Comparison of ENCODE assay signal across 10 cellular contexts in genomic region chr15:23866832-23867231, GRCh38.
DNase-seq lines count a peak whose midpoint lies in the region; ATAC-seq, FAIRE-seq and TF ChIP-seq lines count a peak whose summit lies in the region.
"Had no signal": no experiment of that assay in that cellular context is flagged by ENCODE, and none has a peak within 500 bp of the region (broad histone marks: within the 10 kb centered on the region; RNA-seq: fewer than 3 reads in every experiment).

No MANE protein-coding gene starts in this region.

- no peak overlapping the region for H3K4me3 Mint-ChIP-seq in GM23338
- H3K4me3 Mint-ChIP-seq in immature natural killer cell, result no peak overlapping the region

- BruUV-seq in OCI-LY7 (replicated peaks; lab: Mats Ljungman, UMichigan), result no TSS peak

- H3F3A ChIP-seq in GM23338 (replicated peaks; ENCODE audit: low read depth), result no peaks in the 10 kb centered on the region

- no peaks in the 10 kb centered on the region for H3K36me3 ChIP-seq in GM23338 (ENCODE audit: insufficient read depth)
- no peaks in the 10 kb centered on the region for H3K36me3 ChIP-seq in OCI-LY7 (ENCODE audit: insufficient read depth, low read length)

- H2AFZ ChIP-seq in GM23338, result no peak overlapping the region
- no peak overlapping the region for H2AFZ ChIP-seq in OCI-LY7 (ENCODE audit: low read length)

- H3K9me2 ChIP-seq in GM23338 (ENCODE audit: insufficient read depth) (no peaks in the 10 kb centered on the region), OCI-LY7 (ENCODE audit: insufficient read depth, low read length) (no peaks in the 10 kb centered on the region)

- H3K9me3 Mint-ChIP-seq in GM23338 (peaks cover 57% of the 10 kb centered on the region), immature natural killer cell (peaks cover 2 to 11% (median 8%) of the 10 kb centered on the region in 6 donors)

- H4K20me1 ChIP-seq in GM23338 (replicated peaks; ENCODE audit: insufficient read depth) (no peaks in the 10 kb centered on the region), OCI-LY7 (ENCODE audit: insufficient read depth, low read length) (no peaks in the 10 kb centered on the region)

- H3K79me2 ChIP-seq in GM23338 (replicated peaks; ENCODE audit: insufficient read depth) (no peaks in the 10 kb centered on the region), OCI-LY7 (ENCODE audit: insufficient read depth, low read depth, low read length) (no peaks in the 10 kb centered on the region)

- DNase-seq in GM23338 (ENCODE audit: low spot score), result peak; percentile 47
- no peak for DNase-seq in OCI-LY7 (ENCODE audit: low spot score)
- DNase-seq in fibroblast of pulmonary artery (ENCODE audit: low read depth), result peak; percentile 9
- no peak for DNase-seq in immature natural killer cell
- DNase-seq: NCI-H226 had no signal

- no peaks in the 10 kb centered on the region for H3K27me3 Mint-ChIP-seq in GM23338 (ENCODE audit: insufficient read depth, low read depth, poor library complexity)
- H3K27me3 Mint-ChIP-seq in immature natural killer cell (ENCODE audit: low read depth in 3 of 3), result peaks cover 0 to 3% (median 0%) of the 10 kb centered on the region in 3 donors

- intact Hi-C loops in OCI-LY7 (cut with micrococcal nuclease; ENCODE audit: unreplicated experiment), result no loop called here

- H3K4me1 Mint-ChIP-seq in GM23338 (peaks cover 2% of the 10 kb centered on the region), immature natural killer cell (no peaks in the 10 kb centered on the region)

- POLR2A ChIA-PET in OCI-LY7 (lab: Charles Lee), result no interaction called here

- peak; percentile 55 to 65 for TF ChIP-seq CTCF in GM23338 (conservative IDR thresholded peaks at IDR 0.05; ENCODE audit: low read depth in 2 of 2)
- peak; percentile 66 for TF ChIP-seq CTCF in OCI-LY7 (conservative IDR thresholded peaks at IDR 0.05; ENCODE audit: low read length)
- peak; percentile 20 for TF ChIP-seq CTCF in fibroblast of pulmonary artery (IDR thresholded peaks at IDR 0.05; ENCODE audit: low read length, missing control alignments)

- CTCF ChIA-PET in OCI-LY7 (lab: Charles Lee; ENCODE audit: unreplicated experiment), result no interaction called here

- H3K9me3 ChIP-seq in OCI-LY7 (ENCODE audit: low read length), result 0 out of 2 replicates have a peak, but pooled peaks cover 5% of the 10 kb centered on the region

- no peak overlapping the region for H3K4me3 ChIP-seq in GM23338
- H3K4me3 ChIP-seq in OCI-LY7 (ENCODE audit: low read depth, low read length, poor library complexity, severe bottlenecking), result no peak overlapping the region
- no peak overlapping the region for H3K4me3 ChIP-seq in fibroblast of pulmonary artery (replicated peaks; ENCODE audit: low read depth, low read length)

- H3K36me3 Mint-ChIP-seq in GM23338 (ENCODE audit: low read depth) (peaks cover 4% of the 10 kb centered on the region; the same call in 1 of the 3 replicates), immature natural killer cell (peaks cover 0 to 3% (median 0%) of the 10 kb centered on the region in 3 donors)

- H3K27ac ChIP-seq in GM23338 (ENCODE audit: low read depth), result no peak overlapping the region
- no peak overlapping the region for H3K27ac ChIP-seq in OCI-LY7 (ENCODE audit: low read depth, low read length, poor library complexity, severe bottlenecking)

- ATAC-seq in GM23338, result no peak
- no peak for ATAC-seq in GM21737 (IDR thresholded peaks at IDR 0.05; ENCODE audit: unreplicated experiment)
- no peak for ATAC-seq in HG02981 (IDR thresholded peaks at IDR 0.05; ENCODE audit: unreplicated experiment)
- ATAC-seq in HG03460 (IDR thresholded peaks at IDR 0.05; ENCODE audit: unreplicated experiment), result no peak

- H3K4me2 ChIP-seq in GM23338 (no peak overlapping the region), OCI-LY7 (ENCODE audit: low read length) (no peak overlapping the region)

- H3K4me1 ChIP-seq in GM23338 (ENCODE audit: insufficient read depth) (no peaks in the 10 kb centered on the region), OCI-LY7 (ENCODE audit: insufficient read depth, low read length, poor library complexity, severe bottlenecking) (no peaks in the 10 kb centered on the region)

- no peaks in the 10 kb centered on the region for H3K27me3 ChIP-seq in GM23338 (ENCODE audit: insufficient read depth)

- peak; percentile 97 for FAIRE-seq in A204.1 (lab: Jason Lieb, UNC)
- FAIRE-seq: TTC549 had no signal

- H3K27ac Mint-ChIP-seq in GM23338 (no peak overlapping the region), immature natural killer cell (no peak overlapping the region)

TF ChIP-seq in GM23338, 12 proteins besides CTCF, POLR2A, EP300 and RAD21 (continues in another document):
- TF ChIP-seq EZH2 (IDR thresholded peaks at IDR 0.05; ENCODE audit: low read depth, unreplicated experiment) (no peak), STAT1 (IDR thresholded peaks at IDR 0.05; ENCODE audit: unreplicated experiment) (no peak), CREB1 (CRISPR knock-in tag; IDR thresholded peaks at IDR 0.05; ENCODE audit: low read depth) (no peak), EZH2phosphoT487 (IDR thresholded peaks at IDR 0.05; ENCODE audit: unreplicated experiment) (no peak), ZNF331 (CRISPR knock-in tag; IDR thresholded peaks at IDR 0.05; ENCODE audit: low read depth) (no peak), JUNB (IDR thresholded peaks at IDR 0.05; ENCODE audit: unreplicated experiment) (no peak), ZNF114 (CRISPR knock-in tag; IDR thresholded peaks at IDR 0.05) (no peak), NANOG (IDR thresholded peaks at IDR 0.05; ENCODE audit: borderline replicate concordance) (no peak)
- TF ChIP-seq, protein P1, sequence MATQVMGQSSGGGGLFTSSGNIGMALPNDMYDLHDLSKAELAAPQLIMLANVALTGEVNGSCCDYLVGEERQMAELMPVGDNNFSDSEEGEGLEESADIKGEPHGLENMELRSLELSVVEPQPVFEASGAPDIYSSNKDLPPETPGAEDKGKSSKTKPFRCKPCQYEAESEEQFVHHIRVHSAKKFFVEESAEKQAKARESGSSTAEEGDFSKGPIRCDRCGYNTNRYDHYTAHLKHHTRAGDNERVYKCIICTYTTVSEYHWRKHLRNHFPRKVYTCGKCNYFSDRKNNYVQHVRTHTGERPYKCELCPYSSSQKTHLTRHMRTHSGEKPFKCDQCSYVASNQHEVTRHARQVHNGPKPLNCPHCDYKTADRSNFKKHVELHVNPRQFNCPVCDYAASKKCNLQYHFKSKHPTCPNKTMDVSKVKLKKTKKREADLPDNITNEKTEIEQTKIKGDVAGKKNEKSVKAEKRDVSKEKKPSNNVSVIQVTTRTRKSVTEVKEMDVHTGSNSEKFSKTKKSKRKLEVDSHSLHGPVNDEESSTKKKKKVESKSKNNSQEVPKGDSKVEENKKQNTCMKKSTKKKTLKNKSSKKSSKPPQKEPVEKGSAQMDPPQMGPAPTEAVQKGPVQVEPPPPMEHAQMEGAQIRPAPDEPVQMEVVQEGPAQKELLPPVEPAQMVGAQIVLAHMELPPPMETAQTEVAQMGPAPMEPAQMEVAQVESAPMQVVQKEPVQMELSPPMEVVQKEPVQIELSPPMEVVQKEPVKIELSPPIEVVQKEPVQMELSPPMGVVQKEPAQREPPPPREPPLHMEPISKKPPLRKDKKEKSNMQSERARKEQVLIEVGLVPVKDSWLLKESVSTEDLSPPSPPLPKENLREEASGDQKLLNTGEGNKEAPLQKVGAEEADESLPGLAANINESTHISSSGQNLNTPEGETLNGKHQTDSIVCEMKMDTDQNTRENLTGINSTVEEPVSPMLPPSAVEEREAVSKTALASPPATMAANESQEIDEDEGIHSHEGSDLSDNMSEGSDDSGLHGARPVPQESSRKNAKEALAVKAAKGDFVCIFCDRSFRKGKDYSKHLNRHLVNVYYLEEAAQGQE (IDR thresholded peaks at IDR 0.05; ENCODE audit: unreplicated experiment), result no peak
- TF ChIP-seq, protein P2, sequence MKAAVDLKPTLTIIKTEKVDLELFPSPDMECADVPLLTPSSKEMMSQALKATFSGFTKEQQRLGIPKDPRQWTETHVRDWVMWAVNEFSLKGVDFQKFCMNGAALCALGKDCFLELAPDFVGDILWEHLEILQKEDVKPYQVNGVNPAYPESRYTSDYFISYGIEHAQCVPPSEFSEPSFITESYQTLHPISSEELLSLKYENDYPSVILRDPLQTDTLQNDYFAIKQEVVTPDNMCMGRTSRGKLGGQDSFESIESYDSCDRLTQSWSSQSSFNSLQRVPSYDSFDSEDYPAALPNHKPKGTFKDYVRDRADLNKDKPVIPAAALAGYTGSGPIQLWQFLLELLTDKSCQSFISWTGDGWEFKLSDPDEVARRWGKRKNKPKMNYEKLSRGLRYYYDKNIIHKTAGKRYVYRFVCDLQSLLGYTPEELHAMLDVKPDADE (IDR thresholded peaks at IDR 0.05), result no peak

Comparison
In these comparisons a context has a peak if more than half of its experiments do, and no peak if none do; other contexts are left out.
1. DNase-seq: peak in GM23338 (single experiment) and fibroblast of pulmonary artery (single experiment); none in OCI-LY7 (single experiment) and immature natural killer cell (0 of 3).
2. Peak in every context shown above with its lines, with median percentiles within 50 percentile points of each other: CTCF ChIP-seq.